3 cellular contexts compared by ENCODE assay signal in genomic region chr17:58690033-58690432, GRCh38. TPM values are rescaled to one million over a fixed set of nuclear protein-coding genes. Genes with fewer than 3 reads are reported as not detected.
"Had no signal": no experiment of that assay in that cellular context is flagged by ENCODE, and none has a peak within 500 bp of the region (broad histone marks: within the 10 kb centered on the region; RNA-seq: fewer than 3 reads in every experiment).

No MANE protein-coding gene starts in this region.

RNA-seq across cellular contexts. Expression of gene TEX14, which starts 1.8 kb away (rescaled TPM):
- total RNA-seq: LHCN-M2, MCF 10A, RPMI7951 had no signal
